ENCODE assay signal across 8 cellular contexts in the genomic region with DNA sequence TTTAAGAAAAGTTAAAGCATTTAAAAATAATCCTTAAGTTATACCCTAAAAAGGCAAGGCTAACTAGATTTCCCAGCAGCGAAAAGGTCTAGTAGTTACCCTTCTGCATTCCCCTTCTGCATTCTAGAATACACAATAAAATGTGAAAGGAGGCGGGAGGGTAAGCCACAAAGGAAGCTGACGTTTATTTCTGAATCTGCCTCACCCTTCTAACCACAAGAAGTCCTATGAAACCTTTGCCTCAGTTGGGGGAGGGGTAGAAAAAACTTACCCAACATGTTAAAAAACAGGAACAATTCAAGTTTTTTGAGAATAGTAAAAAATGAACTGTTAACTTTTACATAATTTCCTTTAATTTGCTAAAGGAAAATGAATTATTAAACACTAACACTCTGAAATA. TPM values are rescaled to one million over a fixed set of nuclear protein-coding genes. Genes with fewer than 3 reads are reported as not detected.
DNase-seq lines count a peak whose midpoint lies in the region; ATAC-seq and TF ChIP-seq lines count a peak whose summit lies in the region.

No MANE protein-coding gene starts in this region.

- no peaks in the 10 kb centered on the region for H3K4me1 ChIP-seq in left ventricle myocardium inferior

- no peaks in the 10 kb centered on the region for H3K9me3 Mint-ChIP-seq in activated T-cell treated with anti-CD3 and anti-CD28 coated beads, Interleukin-2, amount 50 U/mL, for 24 hours
- no peaks in the 10 kb centered on the region for H3K9me3 Mint-ChIP-seq in activated T-cell treated with anti-CD3 and anti-CD28 coated beads, Interleukin-2, amount 50 U/mL, for 72 hours
- no peaks in the 10 kb centered on the region for H3K9me3 Mint-ChIP-seq in stimulated activated naive CD8-positive, alpha-beta T cell treated with anti-CD3 and anti-CD28 coated beads, Interleukin-15, amount 100 ng/mL, for 72 hours

- H3K27ac ChIP-seq in left ventricle myocardium inferior (replicated peaks), result peak overlapping the region; percentile 7

- H3K9me3 ChIP-seq in left ventricle myocardium inferior (replicated peaks), result no peaks in the 10 kb centered on the region

- H3K36me3 Mint-ChIP-seq in activated T-cell treated with anti-CD3 and anti-CD28 coated beads, Interleukin-2, amount 50 U/mL, for 24 hours (ENCODE audit: low read depth), result peaks cover 93% of the 10 kb centered on the region
- H3K36me3 Mint-ChIP-seq in activated T-cell treated with anti-CD3 and anti-CD28 coated beads, Interleukin-2, amount 50 U/mL, for 72 hours (ENCODE audit: insufficient read depth in 2 of 2), result peaks cover 17 to 63% of the 10 kb centered on the region in 2 donors

- no peaks in the 10 kb centered on the region for H3K27me3 ChIP-seq in left ventricle myocardium inferior (ENCODE audit: low read depth)

- H3K27ac Mint-ChIP-seq in activated T-cell treated with anti-CD3 and anti-CD28 coated beads, Interleukin-2, amount 50 U/mL, for 24 hours, result peak overlapping the region; percentile 83
- H3K27ac Mint-ChIP-seq in activated T-cell treated with anti-CD3 and anti-CD28 coated beads, Interleukin-2, amount 50 U/mL, for 72 hours, result peak overlapping the region; percentile 94
- peak overlapping the region; percentile 54 to 61 for H3K27ac Mint-ChIP-seq in stimulated activated naive CD8-positive, alpha-beta T cell treated with anti-CD3 and anti-CD28 coated beads, Interleukin-15, amount 100 ng/mL, for 72 hours

- peaks cover 79% of the 10 kb centered on the region for H3K4me1 Mint-ChIP-seq in activated T-cell treated with anti-CD3 and anti-CD28 coated beads, Interleukin-2, amount 50 U/mL, for 24 hours (ENCODE audit: low read depth)
- peaks cover 91% of the 10 kb centered on the region for H3K4me1 Mint-ChIP-seq in activated T-cell treated with anti-CD3 and anti-CD28 coated beads, Interleukin-2, amount 50 U/mL, for 72 hours (ENCODE audit: low read depth)
- peaks cover 71% of the 10 kb centered on the region for H3K4me1 Mint-ChIP-seq in stimulated activated naive CD8-positive, alpha-beta T cell treated with anti-CD3 and anti-CD28 coated beads, Interleukin-15, amount 100 ng/mL, for 72 hours

- no peaks in the 10 kb centered on the region for H3K27me3 Mint-ChIP-seq in activated T-cell treated with anti-CD3 and anti-CD28 coated beads, Interleukin-2, amount 50 U/mL, for 24 hours
- H3K27me3 Mint-ChIP-seq in activated T-cell treated with anti-CD3 and anti-CD28 coated beads, Interleukin-2, amount 50 U/mL, for 72 hours (ENCODE audit: low read depth), result no peaks in the 10 kb centered on the region
- H3K27me3 Mint-ChIP-seq in stimulated activated naive CD8-positive, alpha-beta T cell treated with anti-CD3 and anti-CD28 coated beads, Interleukin-15, amount 100 ng/mL, for 72 hours, result no peaks in the 10 kb centered on the region

- H3K4me3 ChIP-seq in left ventricle myocardium inferior, result no peak overlapping the region

- intact Hi-C loops in left ventricle myocardium inferior (cut with micrococcal nuclease), result loop anchor here (10.0 kb wide), 1 partner anchor 125 kb away; no protein-coding TSS in a partner anchor

- no peak for TF ChIP-seq CTCF in left ventricle myocardium inferior (IDR thresholded peaks at IDR 0.05; ENCODE audit: borderline replicate concordance)

- H3K36me3 ChIP-seq in left ventricle myocardium inferior, result peaks cover 12% of the 10 kb centered on the region

- no peak for DNase-seq in activated T-cell treated with anti-CD3 and anti-CD28 coated beads, Interleukin-2, amount 50 U/mL, for 24 hours
- DNase-seq in activated T-cell treated with anti-CD3 and anti-CD28 coated beads, Interleukin-2, amount 50 U/mL, for 1 hour, result no peak
- DNase-seq in LoVo (ENCODE audit: low spot score) (peak; percentile 88), left ventricle myocardium inferior (no peak), NCI-H2081 (lab: John Stamatoyannopoulos, UW) (no peak)
- DNase-seq in activated T-cell treated with anti-CD3 and anti-CD28 coated beads, Interleukin-2, amount 50 U/mL, for 72 hours, result peak; percentile 66 to 69
- peak in 1 of 2 donors; percentile 69 for DNase-seq in stimulated activated naive CD8-positive, alpha-beta T cell treated with anti-CD3 and anti-CD28 coated beads, Interleukin-15, amount 100 ng/mL, for 72 hours

- peak overlapping the region; percentile 83 for H3K4me3 Mint-ChIP-seq in activated T-cell treated with anti-CD3 and anti-CD28 coated beads, Interleukin-2, amount 50 U/mL, for 24 hours
- peak overlapping the region; percentile 82 to 92 for H3K4me3 Mint-ChIP-seq in activated T-cell treated with anti-CD3 and anti-CD28 coated beads, Interleukin-2, amount 50 U/mL, for 72 hours
- H3K4me3 Mint-ChIP-seq in stimulated activated naive CD8-positive, alpha-beta T cell treated with anti-CD3 and anti-CD28 coated beads, Interleukin-15, amount 100 ng/mL, for 72 hours, result peak overlapping the region; percentile 71 to 99

- peak; percentile 79 for ATAC-seq in HG02571 (IDR thresholded peaks at IDR 0.05; ENCODE audit: unreplicated experiment)
- ATAC-seq in activated T-cell treated with anti-CD3 and anti-CD28 coated beads, Interleukin-2, amount 50 U/mL, for 72 hours (replicated peaks in 1 of 2), result peak; percentile 73 to 77
- peak; percentile 73 for ATAC-seq in stimulated activated naive CD8-positive, alpha-beta T cell treated with anti-CD3 and anti-CD28 coated beads, Interleukin-15, amount 100 ng/mL, for 72 hours

RNA-seq across cellular contexts. Expression of a gene that starts 11.3 kb away (rescaled TPM):
- 100 to 1,000 TPM; 279 to 280 TPM for total RNA-seq in activated T-cell treated with anti-CD3 and anti-CD28 coated beads, Interleukin-2, amount 50 U/mL, for 72 hours
- total RNA-seq in left ventricle myocardium inferior, result 4.9 TPM

Comparison
In these comparisons a context has a peak if more than half of its experiments do, and no peak if none do; other contexts are left out.
1. DNase-seq: peak in LoVo (single experiment) and activated T-cell treated with anti-CD3 and anti-CD28 coated beads, Interleukin-2, amount 50 U/mL, for 72 hours (2 of 2); none in activated T-cell treated with anti-CD3 and anti-CD28 coated beads, Interleukin-2, amount 50 U/mL, for 24 hours (single experiment), activated T-cell treated with anti-CD3 and anti-CD28 coated beads, Interleukin-2, amount 50 U/mL, for 1 hour (single experiment), left ventricle myocardium inferior (single experiment) and NCI-H2081 (0 of 2).
2. RNA of a gene that starts 11.3 kb away (total RNA-seq): 279 to 280 TPM in activated T-cell treated with anti-CD3 and anti-CD28 coated beads, Interleukin-2, amount 50 U/mL, for 72 hours; 4.9 TPM in left ventricle myocardium inferior (single experiment); every median in the first group is over 10 times any median in the second.
3. Peak in every context shown above with its lines, with median percentiles within 50 percentile points of each other: H3K27ac Mint-ChIP-seq, H3K4me3 Mint-ChIP-seq and ATAC-seq.